2 cellular contexts compared by ENCODE assay signal in the genomic region with DNA sequence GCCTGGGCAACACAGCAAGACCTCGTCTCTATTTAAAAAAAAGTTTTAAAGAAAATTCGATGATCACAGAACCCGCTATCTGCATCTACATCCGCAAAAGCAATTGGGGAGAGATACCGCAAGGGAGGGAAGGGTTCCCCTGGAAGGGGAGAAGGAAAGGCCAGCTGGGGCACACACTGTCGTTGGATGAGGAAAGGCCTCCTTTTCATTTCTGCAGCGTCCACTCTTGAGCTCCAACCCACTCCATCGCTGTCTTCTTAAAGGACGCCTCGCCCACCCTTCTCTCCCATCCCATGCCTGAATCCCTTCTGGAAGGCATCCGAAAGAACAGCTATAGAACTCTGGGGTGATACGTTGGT.
TF ChIP-seq lines count a peak whose summit lies in the region.

No MANE protein-coding gene starts in this region.

TF ChIP-seq in endothelial cell of umbilical vein, 7 proteins besides CTCF, POLR2A, EP300 and RAD21:
- TF ChIP-seq GATA2 (IDR thresholded peaks at IDR 0.05; ENCODE audit: insufficient read depth, insufficient read length, low read depth, low read length) (no peak), MYC (IDR thresholded peaks at IDR 0.05; ENCODE audit: low read depth, low read length) (no peak), FOS (IDR thresholded peaks at IDR 0.05; ENCODE audit: borderline replicate concordance, insufficient read depth, low read length) (no peak), EZH2 (IDR thresholded peaks at IDR 0.05; ENCODE audit: borderline replicate concordance, low read depth, low read length, severe bottlenecking) (no peak), POLR2AphosphoS5 (IDR thresholded peaks at IDR 0.05; ENCODE audit: insufficient read depth, low read depth, low read length) (no peak), JUN (IDR thresholded peaks at IDR 0.05; ENCODE audit: borderline replicate concordance, insufficient read depth, insufficient read length, low read depth) (no peak)
- TF ChIP-seq, protein P1, sequence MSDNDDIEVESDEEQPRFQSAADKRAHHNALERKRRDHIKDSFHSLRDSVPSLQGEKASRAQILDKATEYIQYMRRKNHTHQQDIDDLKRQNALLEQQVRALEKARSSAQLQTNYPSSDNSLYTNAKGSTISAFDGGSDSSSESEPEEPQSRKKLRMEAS (IDR thresholded peaks at IDR 0.05; ENCODE audit: insufficient read depth, insufficient read length): no peak

TF ChIP-seq in neural cell, 6 proteins besides CTCF, POLR2A, EP300 and RAD21:
- TF ChIP-seq TAF1 (IDR thresholded peaks at IDR 0.05; ENCODE audit: low read depth) (no peak), SMC3 (conservative IDR thresholded peaks at IDR 0.05; ENCODE audit: poor library complexity) (no peak), POLR2AphosphoS5 (IDR thresholded peaks at IDR 0.05) (no peak), MXI1 (conservative IDR thresholded peaks at IDR 0.05; ENCODE audit: poor library complexity, severe bottlenecking) (no peak), EZH2 (IDR thresholded peaks at IDR 0.05; ENCODE audit: borderline replicate concordance, insufficient read depth, low read length, poor library complexity, severe bottlenecking) (no peak)
- TF ChIP-seq, protein P2, sequence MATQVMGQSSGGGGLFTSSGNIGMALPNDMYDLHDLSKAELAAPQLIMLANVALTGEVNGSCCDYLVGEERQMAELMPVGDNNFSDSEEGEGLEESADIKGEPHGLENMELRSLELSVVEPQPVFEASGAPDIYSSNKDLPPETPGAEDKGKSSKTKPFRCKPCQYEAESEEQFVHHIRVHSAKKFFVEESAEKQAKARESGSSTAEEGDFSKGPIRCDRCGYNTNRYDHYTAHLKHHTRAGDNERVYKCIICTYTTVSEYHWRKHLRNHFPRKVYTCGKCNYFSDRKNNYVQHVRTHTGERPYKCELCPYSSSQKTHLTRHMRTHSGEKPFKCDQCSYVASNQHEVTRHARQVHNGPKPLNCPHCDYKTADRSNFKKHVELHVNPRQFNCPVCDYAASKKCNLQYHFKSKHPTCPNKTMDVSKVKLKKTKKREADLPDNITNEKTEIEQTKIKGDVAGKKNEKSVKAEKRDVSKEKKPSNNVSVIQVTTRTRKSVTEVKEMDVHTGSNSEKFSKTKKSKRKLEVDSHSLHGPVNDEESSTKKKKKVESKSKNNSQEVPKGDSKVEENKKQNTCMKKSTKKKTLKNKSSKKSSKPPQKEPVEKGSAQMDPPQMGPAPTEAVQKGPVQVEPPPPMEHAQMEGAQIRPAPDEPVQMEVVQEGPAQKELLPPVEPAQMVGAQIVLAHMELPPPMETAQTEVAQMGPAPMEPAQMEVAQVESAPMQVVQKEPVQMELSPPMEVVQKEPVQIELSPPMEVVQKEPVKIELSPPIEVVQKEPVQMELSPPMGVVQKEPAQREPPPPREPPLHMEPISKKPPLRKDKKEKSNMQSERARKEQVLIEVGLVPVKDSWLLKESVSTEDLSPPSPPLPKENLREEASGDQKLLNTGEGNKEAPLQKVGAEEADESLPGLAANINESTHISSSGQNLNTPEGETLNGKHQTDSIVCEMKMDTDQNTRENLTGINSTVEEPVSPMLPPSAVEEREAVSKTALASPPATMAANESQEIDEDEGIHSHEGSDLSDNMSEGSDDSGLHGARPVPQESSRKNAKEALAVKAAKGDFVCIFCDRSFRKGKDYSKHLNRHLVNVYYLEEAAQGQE (IDR thresholded peaks at IDR 0.05; ENCODE audit: borderline replicate concordance): no peak
